ENCODE assay signal across 1 cellular context in genomic region chr3:170180952-170181876, GRCh38.
A peak's percentile ranks its signal among the peaks of the same experiment; 100 is the strongest.
TF ChIP-seq lines count a peak whose summit lies in the region.

Gene PHC3 (minus strand): TSS chr3:170181733. CDS start chr3:170181715, 18 bp downstream.

TF ChIP-seq in GM12878, 131 proteins besides CTCF, POLR2A, EP300 and RAD21 (continued from another document and continues in another):
- TF ChIP-seq BRCA1 (IDR thresholded peaks at IDR 0.05; ENCODE audit: low read depth, low read length) (no peak), ATF7 (IDR thresholded peaks at IDR 0.05; ENCODE audit: low read depth) (peak; percentile 60), TCF7 (IDR thresholded peaks at IDR 0.05; ENCODE audit: borderline replicate concordance) (0 out of 2 replicates have a peak, but pooled peaks have one; percentile 12), POLR2AphosphoS2 (IDR thresholded peaks at IDR 0.05; ENCODE audit: low read depth, low read length) (0 out of 2 replicates have a peak, but pooled peaks have one; percentile 49), LARP7 (IDR thresholded peaks at IDR 0.05) (peak; percentile 48), ZNF687 (IDR thresholded peaks at IDR 0.05) (no peak), JUND (IDR thresholded peaks at IDR 0.05; ENCODE audit: low read depth, low read length) (no peak), ZNF622 (IDR thresholded peaks at IDR 0.05) (no peak), CEBPZ (IDR thresholded peaks at IDR 0.05; ENCODE audit: low read depth, low read length) (no peak), ZBTB40 (IDR thresholded peaks at IDR 0.05; ENCODE audit: borderline replicate concordance) (no peak), REST (IDR thresholded peaks at IDR 0.05; ENCODE audit: low read depth, low read length) (no peak), SREBF2 (IDR thresholded peaks at IDR 0.05; ENCODE audit: low read length) (no peak), IKZF2 (IDR thresholded peaks at IDR 0.05) (peak in 1 of 2 experiments; percentile 11; a peak in 2 of 4 replicates), MLLT1 (IDR thresholded peaks at IDR 0.05) (peak; percentile 74), SIX5 (IDR thresholded peaks at IDR 0.05; ENCODE audit: low read depth, low read length, severe bottlenecking) (no peak), ZNF384 (IDR thresholded peaks at IDR 0.05; ENCODE audit: borderline replicate concordance, low read depth, low read length) (no peak), KDM1A (IDR thresholded peaks at IDR 0.05; ENCODE audit: borderline replicate concordance) (no peak), FOXM1 (IDR thresholded peaks at IDR 0.05; ENCODE audit: low read depth, low read length) (no peak), CREB1 (IDR thresholded peaks at IDR 0.05; ENCODE audit: low read depth) (peak; percentile 73), RFX5 (IDR thresholded peaks at IDR 0.05; ENCODE audit: low read depth, low read length) (no peak), ZBED1 (IDR thresholded peaks at IDR 0.05; ENCODE audit: borderline replicate concordance) (peak; percentile 44; the same call in 1 of the 2 replicates), RELA (IDR thresholded peaks at IDR 0.05; ENCODE audit: borderline replicate concordance, partially characterized antibody) (peak; percentile 3), WRNIP1 (IDR thresholded peaks at IDR 0.05; ENCODE audit: borderline replicate concordance, low read depth, low read length) (no peak), SUPT20H (IDR thresholded peaks at IDR 0.05; ENCODE audit: borderline replicate concordance, control insufficient read depth, low read depth, low read length) (no peak), NR2F1 (conservative IDR thresholded peaks at IDR 0.05) (peak; percentile 54; the same call in 1 of the 2 replicates), CBX3 (IDR thresholded peaks at IDR 0.05; ENCODE audit: borderline replicate concordance, low read depth) (no peak), HDAC6 (IDR thresholded peaks at IDR 0.05; ENCODE audit: unreplicated experiment) (no peak), NKRF (conservative IDR thresholded peaks at IDR 0.05) (peak; percentile 76), NBN (IDR thresholded peaks at IDR 0.05) (peak; percentile 85), NFIC (IDR thresholded peaks at IDR 0.05; ENCODE audit: low read depth, low read length) (no peak; the same call in 1 of the 2 replicates), KLF5 (IDR thresholded peaks at IDR 0.05; ENCODE audit: partially characterized antibody) (no peak), NRF1 (conservative IDR thresholded peaks at IDR 0.05; ENCODE audit: low read depth, low read length) (peak; percentile 88), POLR2AphosphoS5 (IDR thresholded peaks at IDR 0.05; ENCODE audit: low read length) (peak; percentile 88; the same call in 1 of the 2 replicates), STAT1 (conservative IDR thresholded peaks at IDR 0.05) (no peak), ZSCAN29 (IDR thresholded peaks at IDR 0.05) (no peak), MYB (IDR thresholded peaks at IDR 0.05; ENCODE audit: borderline replicate concordance, low read depth, low read length) (no peak), KAT2A (conservative IDR thresholded peaks at IDR 0.05; ENCODE audit: control insufficient read depth, low read depth, low read length) (no peak), BCLAF1 (IDR thresholded peaks at IDR 0.05) (no peak), EGR1 (IDR thresholded peaks at IDR 0.05; ENCODE audit: borderline replicate concordance in 1 of 2, low read depth in 2 of 2, low read length in 2 of 2) (peak in 1 of 2 experiments; percentile 56; a peak in 1 of 3 replicates), SUZ12 (IDR thresholded peaks at IDR 0.05; ENCODE audit: unreplicated experiment) (no peak)
